In genomic region chr22:39543095-39543494, GRCh38 we compare ENCODE assay signal across 9 cellular contexts. TPM values are rescaled to one million over a fixed set of nuclear protein-coding genes. Genes with fewer than 3 reads are reported as not detected.
DNase-seq lines count a peak whose midpoint lies in the region; ATAC-seq and TF ChIP-seq lines count a peak whose summit lies in the region.
"Had no signal": no experiment of that assay in that cellular context is flagged by ENCODE, and none has a peak within 500 bp of the region (broad histone marks: within the 10 kb centered on the region; RNA-seq: fewer than 3 reads in every experiment).

No MANE protein-coding gene starts in this region.

- H3K27ac ChIP-seq in AG04450 (ENCODE audit: low read depth, low read length) (no peak overlapping the region), coronary artery (no peak overlapping the region)

- peaks cover 10% of the 10 kb centered on the region for H3K27me3 ChIP-seq in AG04450 (ENCODE audit: control insufficient read depth, insufficient read depth, low read length)

- TF ChIP-seq CTCF in AG04450 (IDR thresholded peaks at IDR 0.05; ENCODE audit: low read depth, low read length): peak; percentile 51
- peak; percentile 66 for TF ChIP-seq CTCF in epithelial cell of proximal tubule (conservative IDR thresholded peaks at IDR 0.05; ENCODE audit: low read depth, low read length)
- no peak for TF ChIP-seq CTCF in coronary artery (IDR thresholded peaks at IDR 0.05)

- POLR2A ChIA-PET in AG04450 (lab: Yijun Ruan, JAX): no interaction called here

- no peak overlapping the region for H3K4me3 ChIP-seq in AG04450 (ENCODE audit: low read depth, low read length)
- no peak overlapping the region for H3K4me3 ChIP-seq in epithelial cell of proximal tubule (ENCODE audit: low read depth, low read length)
- H3K4me3 ChIP-seq in coronary artery: no peak overlapping the region

- DNase-seq in AG04450 (ENCODE audit: low read depth, low spot score) (no peak), GM03348 (ENCODE audit: low spot score) (peak; percentile 50), NCI-H82 treated with DMSO at 0.1 percent for 48 hours (lab: John Stamatoyannopoulos, UW; ENCODE audit: unreplicated experiment) (peak; percentile 71), epithelial cell of proximal tubule (ENCODE audit: low read depth) (no peak), cerebellum (ENCODE audit: low spot score) (no peak), coronary artery (ENCODE audit: low spot score) (no peak), NCI-H446 (lab: John Stamatoyannopoulos, UW) (no peak)
- DNase-seq: NCI-H146 had no signal

- CTCF ChIA-PET in AG04450 (lab: Charles Lee): interaction anchor here (0.5 to 2.6 kb wide), 5 partner anchors 8 to 814 kb away, joined by 3 to 18 read pairs (median 6); no protein-coding TSS in a partner anchor

- no peak for ATAC-seq in HG03520 (IDR thresholded peaks at IDR 0.05; ENCODE audit: unreplicated experiment)

- H3K9me3 ChIP-seq in AG04450 (ENCODE audit: control insufficient read depth, insufficient read depth, low read length): no peaks in the 10 kb centered on the region

RNA-seq across cellular contexts. Expression of gene RPS19BP1, which starts 10.5 kb away (rescaled TPM):
- polyA plus RNA-seq in AG04450 (2011; rRNA removed): 50.8 and 53.0 TPM in 2 replicates
- polyA minus RNA-seq in AG04450 (2011; rRNA and poly(A)+ RNA removed): 7.3 and 9.3 TPM in 2 replicates
- total RNA-seq in epithelial cell of proximal tubule (126 and 197 TPM in 2 replicates), cerebellum (18.0 TPM)

RNA-seq across cellular contexts. Expression of gene ATF4, which starts 22.7 kb away (rescaled TPM):
- polyA plus RNA-seq in AG04450 (2011; rRNA removed): 844 and 936 TPM in 2 replicates
- 241 and 243 TPM in 2 replicates for polyA minus RNA-seq in AG04450 (2011; rRNA and poly(A)+ RNA removed)
- 294 and 415 TPM in 2 replicates for total RNA-seq in epithelial cell of proximal tubule
- total RNA-seq in cerebellum: 70.2 TPM

RNA-seq across cellular contexts. Expression of gene CACNA1I, which starts 27.5 kb away (rescaled TPM):
- not detected in 2 replicates for polyA plus RNA-seq in AG04450 (2011; rRNA removed)
- not detected in 2 replicates for polyA minus RNA-seq in AG04450 (2011; rRNA and poly(A)+ RNA removed)
- total RNA-seq in epithelial cell of proximal tubule (0.06 TPM in 1 of 2 replicates, not detected in the other), cerebellum (0.91 TPM)

RNA-seq across cellular contexts. Expression of gene MIEF1, which starts 41.0 kb away (rescaled TPM):
- 18.9 and 19.2 TPM in 2 replicates for polyA plus RNA-seq in AG04450 (2011; rRNA removed)
- polyA minus RNA-seq in AG04450 (2011; rRNA and poly(A)+ RNA removed): 22.3 and 24.3 TPM in 2 replicates
- total RNA-seq in epithelial cell of proximal tubule (22.9 and 26.6 TPM in 2 replicates), cerebellum (24.8 TPM)

Comparison
In these comparisons a context has a peak if more than half of its experiments do, and no peak if none do; other contexts are left out.
1. DNase-seq: peak in GM03348 (single experiment) and NCI-H82 treated with DMSO at 0.1 percent for 48 hours (single experiment); none in AG04450 (single experiment), epithelial cell of proximal tubule (single experiment), cerebellum (single experiment), coronary artery (single experiment) and NCI-H446 (0 of 2).